In the genomic region with DNA sequence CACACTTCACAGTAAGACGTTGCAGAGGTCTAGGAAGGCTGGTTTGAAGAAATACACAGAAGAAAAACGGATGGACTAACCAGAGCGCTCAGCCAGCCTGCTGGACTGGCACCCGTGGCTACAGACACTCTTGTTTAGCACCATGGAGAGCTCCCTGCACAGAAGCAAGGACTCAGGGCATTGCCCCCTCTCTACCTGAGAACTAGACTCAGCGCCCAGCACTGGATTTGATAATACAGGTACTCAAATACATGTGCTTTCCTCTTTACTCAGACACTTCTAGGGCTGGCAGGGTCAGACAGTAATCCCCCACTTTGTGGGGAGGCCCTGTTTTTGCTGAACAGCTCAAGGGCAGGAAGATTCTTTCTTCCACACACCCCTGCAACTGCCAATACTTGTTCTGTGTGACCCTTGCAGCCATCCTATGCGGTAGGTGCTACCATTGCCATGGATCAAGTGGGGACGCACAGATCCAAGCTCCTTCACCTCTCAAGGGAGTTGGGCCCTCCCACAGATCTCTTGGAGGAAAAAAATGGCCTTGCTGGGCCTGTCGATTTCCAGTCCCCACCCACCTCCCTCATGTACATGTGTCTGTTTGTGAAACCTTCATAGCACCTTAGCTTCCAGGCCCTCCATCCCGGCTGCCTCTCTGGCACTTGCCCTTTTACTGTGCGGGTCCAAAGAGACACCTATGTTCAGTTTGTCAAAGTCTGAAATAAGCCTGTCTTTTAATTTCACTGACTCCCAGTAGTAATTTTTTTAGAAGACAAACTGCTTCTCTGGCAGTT, we compare ENCODE assay signal across 8 cellular contexts. TPM values are rescaled to one million over a fixed set of nuclear protein-coding genes. Genes with fewer than 3 reads are reported as not detected.
A peak's percentile ranks its signal among the peaks of the same experiment; 100 is the strongest.
DNase-seq lines count a peak whose midpoint lies in the region; ATAC-seq, FAIRE-seq and TF ChIP-seq lines count a peak whose summit lies in the region.

No MANE protein-coding gene starts in this region.

- 43% methylated on average over 10 of the region's 10 CpGs for WGBS in GM12878 (ENCODE audit: insufficient coverage, insufficient replicate concordance, low lambda C conversion rate, missing lambda C conversion rate)

- RAD21 ChIA-PET in GM12878 (lab: Charles Lee; ENCODE audit: unreplicated experiment) = no interaction called here

- H4K20me1 ChIP-seq in GM12878 (ENCODE audit: control insufficient read depth, insufficient read depth) = no peaks in the 10 kb centered on the region

- H3K4me3 ChIP-seq in CD8-positive, alpha-beta T cell (ENCODE audit: low read depth, low read length) = no peak overlapping the region
- no peak overlapping the region for H3K4me3 ChIP-seq in Jurkat, Clone E6-1 (ENCODE audit: low read length)
- no peak overlapping the region for H3K4me3 ChIP-seq in GM12878

- H3K27me3 Mint-ChIP-seq in CD8-positive, alpha-beta T cell (ENCODE audit: low read depth) = no peaks in the 10 kb centered on the region

- no peak overlapping the region for H3K9ac ChIP-seq in GM12878 (ENCODE audit: control insufficient read depth, insufficient read depth, low read length)

- CTCF ChIA-PET in CD8-positive, alpha-beta T cell (lab: Charles Lee) = no interaction called here
- CTCF ChIA-PET in GM12878 (lab: Yijun Ruan, JAX) = interaction anchor here (0.6 kb wide), 1 partner anchor 10 kb away, joined by 3 read pairs; no protein-coding TSS in a partner anchor

- BruUV-seq in GM12878 (replicated peaks; lab: Mats Ljungman, UMichigan) = no TSS peak

- H3K27ac Mint-ChIP-seq in CD8-positive, alpha-beta T cell = no peak overlapping the region

- H3K27ac ChIP-seq in CD8-positive, alpha-beta T cell (ENCODE audit: low read depth, low read length) = no peak overlapping the region
- no peak overlapping the region for H3K27ac ChIP-seq in GM12878 (ENCODE audit: control insufficient read depth, insufficient read depth)

- peaks cover 14% of the 10 kb centered on the region for H3K4me1 ChIP-seq in CD8-positive, alpha-beta T cell (ENCODE audit: insufficient read depth, low read length)
- peaks cover 5% of the 10 kb centered on the region for H3K4me1 ChIP-seq in GM12878 (ENCODE audit: control insufficient read depth, insufficient read depth, low read length)

- H3K4me3 Mint-ChIP-seq in CD8-positive, alpha-beta T cell = no peak overlapping the region

- H3K4me2 ChIP-seq in GM12878 (ENCODE audit: control insufficient read depth, insufficient read depth) = no peak overlapping the region

- DNase-seq in CD8-positive, alpha-beta T cell = peak in 3 of 7 experiments; percentile 26 to 47 (median 33)
- peak; percentile 42 for DNase-seq in Jurkat, Clone E6-1 (ENCODE audit: low read depth, low spot score)
- DNase-seq in GM12878 (ENCODE audit: low read depth, low spot score) (no peak), kidney tubule cell (ENCODE audit: low spot score) (peak; percentile 74), GM13976 (ENCODE audit: low spot score) (no peak), NCI-H1694 treated with DMSO at 0.1 percent for 48 hours (lab: John Stamatoyannopoulos, UW) (no peak), NCI-H2196 treated with DMSO at 0.1 percent for 48 hours (lab: John Stamatoyannopoulos, UW; ENCODE audit: unreplicated experiment) (no peak)

- TF ChIP-seq RAD21 in GM12878 (IDR thresholded peaks at IDR 0.05; ENCODE audit: insufficient read depth, low read depth, low read length) = no peak

- H3K4me1 Mint-ChIP-seq in CD8-positive, alpha-beta T cell (ENCODE audit: low read depth) = peaks cover 16% of the 10 kb centered on the region

- no peak for TF ChIP-seq CTCF in CD8-positive, alpha-beta T cell (IDR thresholded peaks at IDR 0.05)
- TF ChIP-seq CTCF in GM12878 (IDR thresholded peaks at IDR 0.05 in 2 of 3, conservative IDR thresholded peaks at IDR 0.05 in 1 of 3; ENCODE audit: control insufficient read depth in 2 of 3, extremely low read depth in 1 of 3, insufficient read depth in 1 of 3, low read depth in 3 of 3, low read length in 3 of 3) (no peak), GM13976 (IDR thresholded peaks at IDR 0.05; ENCODE audit: borderline replicate concordance, control extremely low read depth, extremely low read depth, insufficient read depth, missing control alignments) (no peak)

- TF ChIP-seq POLR2A in GM12878 (IDR thresholded peaks at IDR 0.05; ENCODE audit: low read depth, low read length) = no peak

- no peaks in the 10 kb centered on the region for H3K27me3 ChIP-seq in CD8-positive, alpha-beta T cell (ENCODE audit: insufficient read depth, low read length)
- no peaks in the 10 kb centered on the region; a peak in 1 of 4 replicates for H3K27me3 ChIP-seq in GM12878 (replicated peaks in 1 of 2; ENCODE audit: control insufficient read depth in 2 of 2, insufficient read depth in 2 of 2, low read length in 1 of 2)

- H3K36me3 Mint-ChIP-seq in CD8-positive, alpha-beta T cell = no peaks in the 10 kb centered on the region

- H3K36me3 ChIP-seq in CD8-positive, alpha-beta T cell (ENCODE audit: insufficient read depth, low read length) = no peaks in the 10 kb centered on the region
- H3K36me3 ChIP-seq in GM12878 (ENCODE audit: control insufficient read depth in 2 of 2, insufficient read depth in 2 of 2, low read length in 1 of 2) = no peaks in the 10 kb centered on the region

- FAIRE-seq in GM12878 (lab: Jason Lieb, UNC) = no peak

- no peaks in the 10 kb centered on the region for H3K79me2 ChIP-seq in GM12878 (ENCODE audit: control insufficient read depth, insufficient read depth, low read length)

- no peak overlapping the region for H2AFZ ChIP-seq in GM12878 (ENCODE audit: control insufficient read depth, low read depth, low read length)

- no peak for TF ChIP-seq EP300 in GM12878 (IDR thresholded peaks at IDR 0.05; ENCODE audit: borderline replicate concordance in 1 of 2, control insufficient read depth in 1 of 2, low read depth in 2 of 2, low read length in 2 of 2)

- in situ Hi-C loops in GM12878 (cut with MboI) = no loop called here
- in situ Hi-C loops in GM13976 (cut with MboI; ENCODE audit: low sequenced_read_pairs, unreplicated experiment) = no loop called here

- intact Hi-C loops in CD8-positive, alpha-beta T cell (cut with DNase I, micrococcal nuclease) = loop anchor here (5.0 to 10.0 kb wide), 2 partner anchors 48 to 1575 kb away; a partner anchor contains a TSS
- intact Hi-C loops in GM12878 (cut with micrococcal nuclease; ENCODE audit: unreplicated experiment) = no loop called here

- no peaks in the 10 kb centered on the region for H3K9me3 Mint-ChIP-seq in CD8-positive, alpha-beta T cell

- no peaks in the 10 kb centered on the region for H3K9me3 ChIP-seq in CD8-positive, alpha-beta T cell (ENCODE audit: low read length)
- no peaks in the 10 kb centered on the region for H3K9me3 ChIP-seq in GM12878 (replicated peaks; ENCODE audit: control insufficient read depth, insufficient read depth, low read length)

- POLR2A ChIA-PET in CD8-positive, alpha-beta T cell (lab: Charles Lee) = no interaction called here
- POLR2A ChIA-PET in GM12878 (lab: Charles Lee) = interaction anchor here (0.6 kb wide), 1 partner anchor 186 kb away, joined by 3 read pairs; no protein-coding TSS in a partner anchor

- ATAC-seq in CD8-positive, alpha-beta T cell = peak; percentile 27
- ATAC-seq in GM12878 (peak; percentile 66), GM21529 (IDR thresholded peaks at IDR 0.05; ENCODE audit: unreplicated experiment) (no peak)

- SMC1A ChIA-PET in GM12878 (lab: Charles Lee; ENCODE audit: uncharacterized antibody, unreplicated experiment) = no interaction called here

RNA-seq across cellular contexts. Expression of a gene that starts 5.1 kb away (rescaled TPM):
- under 1 TPM; 0.30 to 0.36 TPM for total RNA-seq in CD8-positive, alpha-beta T cell
- polyA plus RNA-seq in Jurkat, Clone E6-1 (2012; ENCODE audit: insufficient read depth, insufficient read length) = not detected
- 0.31 and 0.34 TPM in 2 replicates for total RNA-seq in GM12878 (2013; cell fraction: nucleolus; rRNA removed)
- total RNA-seq in GM12878 (2014; rRNA removed) (0.11 TPM in 1 of 2 replicates, not detected in the other), GM12878 (2014; rRNA removed; fragmentation: Illumina TruSeq; extraction: Trizol) (not detected in 2 replicates), GM12878 (2021) (0.13 TPM in 1 of 2 replicates, not detected in the other)
- not detected for polyA plus RNA-seq in GM12878 (2011; ENCODE audit: low read depth)
- polyA plus RNA-seq in GM12878 (2011; rRNA removed) (0.06 and 0.07 TPM in 2 replicates), GM12878 (2014; fragmentation: Illumina TruSeq; extraction: Trizol) (0.03 TPM in 1 of 2 replicates, not detected in the other), GM12878 (2014; fragmentation: Nextera tagmentation; extraction: Ambion mirVana) (not detected), GM12878 (2014; rRNA removed) (not detected in 2 replicates), GM12878 (2016; fragmentation: Nextera tagmentation; extraction: Ambion mirVana) (under 1 TPM; 0.06 to 0.21 TPM)
- polyA plus RNA-seq in GM12878 (2011; cell fraction: cytosol; rRNA removed) = 0.02 and 0.09 TPM in 2 replicates
- polyA plus RNA-seq in GM12878 (2011; cell fraction: nucleus; rRNA removed) = 0.66 and 0.70 TPM in 2 replicates
- 0.08 and 0.14 TPM in 2 replicates for polyA plus RNA-seq in GM12878 (2012)
- polyA minus RNA-seq in GM12878 (2011; rRNA and poly(A)+ RNA removed) = 0.15 TPM in 1 of 2 replicates, not detected in the other
- polyA minus RNA-seq in GM12878 (2011; cell fraction: cytosol; rRNA and poly(A)+ RNA removed) = not detected in 2 replicates
- 0.12 and 0.57 TPM in 2 replicates for polyA minus RNA-seq in GM12878 (2011; cell fraction: nucleus; rRNA and poly(A)+ RNA removed)

RNA-seq across cellular contexts. Expression of a gene that starts 7.9 kb away (rescaled TPM):
- 10 to 100 TPM; 71.2 to 73.6 TPM for total RNA-seq in CD8-positive, alpha-beta T cell
- polyA plus RNA-seq in Jurkat, Clone E6-1 (2012; ENCODE audit: insufficient read depth, insufficient read length) = 61.4 TPM
- 41.0 and 46.0 TPM in 2 replicates for total RNA-seq in GM12878 (2013; cell fraction: nucleolus; rRNA removed)
- total RNA-seq in GM12878 (2014; rRNA removed) (52.2 and 52.9 TPM in 2 replicates), GM12878 (2014; rRNA removed; fragmentation: Illumina TruSeq; extraction: Trizol) (10.5 and 13.6 TPM in 2 replicates), GM12878 (2021) (30.5 and 35.7 TPM in 2 replicates)
- 5.7 TPM for polyA plus RNA-seq in GM12878 (2011; ENCODE audit: low read depth)
- polyA plus RNA-seq in GM12878 (2011; rRNA removed) (8.3 and 16.9 TPM in 2 replicates), GM12878 (2014; fragmentation: Illumina TruSeq; extraction: Trizol) (3.5 and 10.5 TPM in 2 replicates), GM12878 (2014; fragmentation: Nextera tagmentation; extraction: Ambion mirVana) (1 to 10 TPM in 1 of 2 experiments, under 1 TPM in 1; 0.66 to 6.9 TPM), GM12878 (2014; rRNA removed) (52.8 and 53.4 TPM in 2 replicates), GM12878 (2016; fragmentation: Nextera tagmentation; extraction: Ambion mirVana) (10 to 100 TPM; 54.4 to 58.3 TPM)
- polyA plus RNA-seq in GM12878 (2011; cell fraction: cytosol; rRNA removed) = 24.9 and 45.9 TPM in 2 replicates
- 46.3 and 60.5 TPM in 2 replicates for polyA plus RNA-seq in GM12878 (2011; cell fraction: nucleus; rRNA removed)
- polyA plus RNA-seq in GM12878 (2012) = 19.7 and 19.8 TPM in 2 replicates
- polyA minus RNA-seq in GM12878 (2011; rRNA and poly(A)+ RNA removed) = 10.5 and 27.7 TPM in 2 replicates
- 8.0 and 9.8 TPM in 2 replicates for polyA minus RNA-seq in GM12878 (2011; cell fraction: cytosol; rRNA and poly(A)+ RNA removed)
- polyA minus RNA-seq in GM12878 (2011; cell fraction: nucleus; rRNA and poly(A)+ RNA removed) = 49.2 and 68.4 TPM in 2 replicates

RNA-seq across cellular contexts. Expression of a gene that starts 22.5 kb away (rescaled TPM):
- not detected for total RNA-seq in CD8-positive, alpha-beta T cell
- polyA plus RNA-seq in Jurkat, Clone E6-1 (2012; ENCODE audit: insufficient read depth, insufficient read length) = not detected
- total RNA-seq in GM12878 (2013; cell fraction: nucleolus; rRNA removed) = 0.15 TPM in 1 of 2 replicates, not detected in the other
- total RNA-seq in GM12878 (2014; rRNA removed) (0.06 and 0.27 TPM in 2 replicates), GM12878 (2014; rRNA removed; fragmentation: Illumina TruSeq; extraction: Trizol) (not detected in 2 replicates), GM12878 (2021) (0.11 and 0.21 TPM in 2 replicates)
- polyA plus RNA-seq in GM12878 (2011; ENCODE audit: low read depth) = not detected
- polyA plus RNA-seq in GM12878 (2011; rRNA removed) (not detected in 2 replicates), GM12878 (2014; fragmentation: Illumina TruSeq; extraction: Trizol) (0.07 TPM in 1 of 2 replicates, not detected in the other), GM12878 (2014; fragmentation: Nextera tagmentation; extraction: Ambion mirVana) (not detected), GM12878 (2014; rRNA removed) (0.11 TPM in 1 of 2 replicates, not detected in the other), GM12878 (2016; fragmentation: Nextera tagmentation; extraction: Ambion mirVana) (under 1 TPM in 1 of 2 experiments, not detected in 1; 0.25 TPM)
- not detected in 2 replicates for polyA plus RNA-seq in GM12878 (2011; cell fraction: cytosol; rRNA removed)
- not detected in 2 replicates for polyA plus RNA-seq in GM12878 (2011; cell fraction: nucleus; rRNA removed)
- not detected in 2 replicates for polyA plus RNA-seq in GM12878 (2012)
- not detected in 2 replicates for polyA minus RNA-seq in GM12878 (2011; rRNA and poly(A)+ RNA removed)
- polyA minus RNA-seq in GM12878 (2011; cell fraction: cytosol; rRNA and poly(A)+ RNA removed) = not detected in 2 replicates
- not detected in 2 replicates for polyA minus RNA-seq in GM12878 (2011; cell fraction: nucleus; rRNA and poly(A)+ RNA removed)

RNA-seq across cellular contexts. Expression of a gene that starts 27.7 kb away (rescaled TPM):
- total RNA-seq in CD8-positive, alpha-beta T cell = 10 to 100 TPM; 42.8 to 44.8 TPM
- 45.9 TPM for polyA plus RNA-seq in Jurkat, Clone E6-1 (2012; ENCODE audit: insufficient read depth, insufficient read length)
- total RNA-seq in GM12878 (2013; cell fraction: nucleolus; rRNA removed) = 77.5 and 89.4 TPM in 2 replicates
- 31.8 and 35.2 TPM in 2 replicates for total RNA-seq in GM12878 (2014; rRNA removed)
- 13.9 and 14.5 TPM in 2 replicates for total RNA-seq in GM12878 (2014; rRNA removed; fragmentation: Illumina TruSeq; extraction: Trizol)
- total RNA-seq in GM12878 (2021) = 42.8 and 50.3 TPM in 2 replicates
- 10.7 TPM for polyA plus RNA-seq in GM12878 (2011; ENCODE audit: low read depth)
- 8.7 and 17.5 TPM in 2 replicates for polyA plus RNA-seq in GM12878 (2011; rRNA removed)
- 12.6 and 20.5 TPM in 2 replicates for polyA plus RNA-seq in GM12878 (2011; cell fraction: cytosol; rRNA removed)
- 168 and 188 TPM in 2 replicates for polyA plus RNA-seq in GM12878 (2011; cell fraction: nucleus; rRNA removed)
- polyA plus RNA-seq in GM12878 (2012) = 19.4 and 21.7 TPM in 2 replicates
- 16.6 and 25.1 TPM in 2 replicates for polyA plus RNA-seq in GM12878 (2014; fragmentation: Illumina TruSeq; extraction: Trizol)
- 1 to 10 TPM in 1 of 2 experiments, under 1 TPM in 1; 0.82 to 1.1 TPM for polyA plus RNA-seq in GM12878 (2014; fragmentation: Nextera tagmentation; extraction: Ambion mirVana)
- polyA plus RNA-seq in GM12878 (2014; rRNA removed) = 44.0 and 50.1 TPM in 2 replicates
- polyA plus RNA-seq in GM12878 (2016; fragmentation: Nextera tagmentation; extraction: Ambion mirVana) = 10 to 100 TPM; 15.0 to 21.2 TPM
- polyA minus RNA-seq in GM12878 (2011; rRNA and poly(A)+ RNA removed) = 17.0 and 18.1 TPM in 2 replicates
- 7.6 TPM in 2 replicates for polyA minus RNA-seq in GM12878 (2011; cell fraction: cytosol; rRNA and poly(A)+ RNA removed)
- 35.8 and 46.1 TPM in 2 replicates for polyA minus RNA-seq in GM12878 (2011; cell fraction: nucleus; rRNA and poly(A)+ RNA removed)

RNA-seq across cellular contexts. Expression of a gene that starts 35.9 kb away (rescaled TPM):
- not detected for total RNA-seq in CD8-positive, alpha-beta T cell
- polyA plus RNA-seq in Jurkat, Clone E6-1 (2012; ENCODE audit: insufficient read depth, insufficient read length) = not detected
- total RNA-seq in GM12878 (2013; cell fraction: nucleolus; rRNA removed) = not detected in 2 replicates
- total RNA-seq in GM12878 (2014; rRNA removed) = not detected in 2 replicates
- not detected in 2 replicates for total RNA-seq in GM12878 (2014; rRNA removed; fragmentation: Illumina TruSeq; extraction: Trizol)
- total RNA-seq in GM12878 (2021) = not detected in 2 replicates
- polyA plus RNA-seq in GM12878 (2011; ENCODE audit: low read depth) = not detected
- not detected in 2 replicates for polyA plus RNA-seq in GM12878 (2011; rRNA removed)
- not detected in 2 replicates for polyA plus RNA-seq in GM12878 (2011; cell fraction: cytosol; rRNA removed)
- polyA plus RNA-seq in GM12878 (2011; cell fraction: nucleus; rRNA removed) = not detected in 2 replicates
- polyA plus RNA-seq in GM12878 (2012) = not detected in 2 replicates
- polyA plus RNA-seq in GM12878 (2014; fragmentation: Illumina TruSeq; extraction: Trizol) = not detected in 2 replicates
- polyA plus RNA-seq in GM12878 (2014; fragmentation: Nextera tagmentation; extraction: Ambion mirVana) = not detected
- not detected in 2 replicates for polyA plus RNA-seq in GM12878 (2014; rRNA removed)
- polyA plus RNA-seq in GM12878 (2016; fragmentation: Nextera tagmentation; extraction: Ambion mirVana) = not detected
- polyA minus RNA-seq in GM12878 (2011; rRNA and poly(A)+ RNA removed) = not detected in 2 replicates
- polyA minus RNA-seq in GM12878 (2011; cell fraction: cytosol; rRNA and poly(A)+ RNA removed) = not detected in 2 replicates
- not detected in 2 replicates for polyA minus RNA-seq in GM12878 (2011; cell fraction: nucleus; rRNA and poly(A)+ RNA removed)

Comparison
In these comparisons a context has a peak if more than half of its experiments do, and no peak if none do; other contexts are left out.
1. DNase-seq: peak in Jurkat, Clone E6-1 (single experiment) and kidney tubule cell (single experiment); none in GM12878 (single experiment), GM13976 (single experiment), NCI-H1694 treated with DMSO at 0.1 percent for 48 hours (single experiment) and NCI-H2196 treated with DMSO at 0.1 percent for 48 hours (single experiment).